In genomic region chr22:17161991-17162390, GRCh38 we compare ENCODE assay signal across 23 cellular contexts. TPM values are rescaled to one million over a fixed set of nuclear protein-coding genes. Genes with fewer than 3 reads are reported as not detected.
"Had no signal": no experiment of that assay in that cellular context is flagged by ENCODE, and none has a peak within 500 bp of the region (broad histone marks: within the 10 kb centered on the region; RNA-seq: fewer than 3 reads in every experiment).

No MANE protein-coding gene starts in this region.

- H3K36me3 Mint-ChIP-seq: naive B cell; stimulated activated naive B cell treated with anti-CD40 and anti-IgM and Interleukin-4, amounts not matched to agents 10 μg/mL and 1 μg/mL and 100 μg/mL, for 72 hours had no signal

- H3K27ac ChIP-seq: colonic mucosa, dorsolateral prefrontal cortex, gastroesophageal sphincter, left lung, lower lobe of right lung, neutrophil, right atrium auricular region, sigmoid colon, skin epidermis, thoracic aorta, transverse colon had no signal

- ATAC-seq: esophagus mucosa; gastroesophageal sphincter; left lung; lower lobe of right lung; stimulated activated naive B cell treated with anti-CD40 and anti-IgM and Interleukin-4, amounts not matched to agents 10 μg/mL and 1 μg/mL and 100 μg/mL, for 72 hours; stimulated activated naive CD8-positive, alpha-beta T cell treated with anti-CD3 and anti-CD28 coated beads, Interleukin-15, amount 100 ng/mL, for 72 hours had no signal

- DNase-seq: colonic mucosa; dorsolateral prefrontal cortex; effector CD8-positive, alpha-beta T cell; glutamatergic neuron; immature natural killer cell; left lung; lower lobe of right lung; mesenchymal stem cell; naive B cell; nephron progenitor cell; sigmoid colon; stimulated activated CD4-positive, alpha-beta T cell treated with anti-CD3 and anti-CD28 coated beads, Interleukin-2, amount 100 ng/mL, for 24 hours; stimulated activated CD4-positive, alpha-beta T cell treated with anti-CD3 and anti-CD28 coated beads, Interleukin-4, amount 100 ng/mL, for 4 hours; stimulated activated naive B cell treated with anti-CD40 and anti-IgM and Interleukin-4, amounts not matched to agents 10 μg/mL and 1 μg/mL and 100 μg/mL, for 72 hours; stimulated activated naive CD8-positive, alpha-beta T cell treated with anti-CD3 and anti-CD28 coated beads, Interleukin-15, amount 100 ng/mL, for 72 hours; transverse colon had no signal

- H3K4me1 ChIP-seq: colonic mucosa had no signal

- H3K4me3 Mint-ChIP-seq: immature natural killer cell; nephron progenitor cell; stimulated activated naive B cell treated with anti-CD40 and anti-IgM and Interleukin-4, amounts not matched to agents 10 μg/mL and 1 μg/mL and 100 μg/mL, for 72 hours; stimulated activated naive CD8-positive, alpha-beta T cell treated with anti-CD3 and anti-CD28 coated beads, Interleukin-15, amount 100 ng/mL, for 72 hours had no signal

- H3K36me3 ChIP-seq: colonic mucosa, gastroesophageal sphincter, left lung, neutrophil, right atrium auricular region, sigmoid colon, thoracic aorta, transverse colon had no signal

- H3K9me3 ChIP-seq: colonic mucosa, gastroesophageal sphincter, left lung, lower lobe of right lung, neutrophil, right atrium auricular region, sigmoid colon, thoracic aorta, transverse colon had no signal

- H3K27me3 Mint-ChIP-seq: stimulated activated naive B cell treated with anti-CD40 and anti-IgM and Interleukin-4, amounts not matched to agents 10 μg/mL and 1 μg/mL and 100 μg/mL, for 72 hours; stimulated activated naive CD8-positive, alpha-beta T cell treated with anti-CD3 and anti-CD28 coated beads, Interleukin-15, amount 100 ng/mL, for 72 hours had no signal

- H3K9me3 Mint-ChIP-seq: immature natural killer cell; naive B cell; nephron progenitor cell; stimulated activated naive B cell treated with anti-CD40 and anti-IgM and Interleukin-4, amounts not matched to agents 10 μg/mL and 1 μg/mL and 100 μg/mL, for 72 hours; stimulated activated naive CD8-positive, alpha-beta T cell treated with anti-CD3 and anti-CD28 coated beads, Interleukin-15, amount 100 ng/mL, for 72 hours had no signal

- H3K4me3 ChIP-seq: colonic mucosa, dorsolateral prefrontal cortex, gastroesophageal sphincter, left lung, lower lobe of right lung, right atrium auricular region, sigmoid colon, skin epidermis, thoracic aorta, transverse colon had no signal

- H3K27ac Mint-ChIP-seq: immature natural killer cell; naive B cell; nephron progenitor cell; stimulated activated naive B cell treated with anti-CD40 and anti-IgM and Interleukin-4, amounts not matched to agents 10 μg/mL and 1 μg/mL and 100 μg/mL, for 72 hours; stimulated activated naive CD8-positive, alpha-beta T cell treated with anti-CD3 and anti-CD28 coated beads, Interleukin-15, amount 100 ng/mL, for 72 hours had no signal

- H3K27me3 ChIP-seq: colonic mucosa, dorsolateral prefrontal cortex, gastroesophageal sphincter, left lung, neutrophil, right atrium auricular region, sigmoid colon, transverse colon had no signal

RNA-seq across cellular contexts. Expression of gene TMEM121B, which starts 40.8 kb away (rescaled TPM):
- total RNA-seq: osteoblast had no signal
